In genomic region chr1:3923378-3924185, GRCh38 we compare ENCODE assay signal across 21 cellular contexts. TPM values are rescaled to one million over a fixed set of nuclear protein-coding genes. Genes with fewer than 3 reads are reported as not detected.
DNase-seq lines count a peak whose midpoint lies in the region; ATAC-seq and TF ChIP-seq lines count a peak whose summit lies in the region.
"Had no signal": no experiment of that assay in that cellular context is flagged by ENCODE, and none has a peak within 500 bp of the region (broad histone marks: within the 10 kb centered on the region; RNA-seq: fewer than 3 reads in every experiment).

No MANE protein-coding gene starts in this region.

- TF ChIP-seq CTCF in right atrium auricular region (IDR thresholded peaks at IDR 0.05): no peak
- TF ChIP-seq CTCF in chondrocyte (IDR thresholded peaks at IDR 0.05): no peak
- no peak for TF ChIP-seq CTCF in osteoblast (IDR thresholded peaks at IDR 0.05; ENCODE audit: extremely low read depth, low read depth, low read length)
- TF ChIP-seq CTCF in vagina (IDR thresholded peaks at IDR 0.05): no peak

- H3K4me1 ChIP-seq in right atrium auricular region: no peaks in the 10 kb centered on the region
- H3K4me1 ChIP-seq in osteoblast (ENCODE audit: insufficient read depth, low read length): no peaks in the 10 kb centered on the region
- H3K4me1 ChIP-seq in vagina: no peaks in the 10 kb centered on the region
- H3K4me1 ChIP-seq: SJSA1 had no signal

- H3K36me3 Mint-ChIP-seq in chondrocyte (ENCODE audit: low read depth): no peaks in the 10 kb centered on the region

- no peaks in the 10 kb centered on the region for H3K9me3 Mint-ChIP-seq in chondrocyte (ENCODE audit: low read depth)
- H3K9me3 Mint-ChIP-seq: CD8-positive, alpha-beta memory T cell had no signal

- no peak for ATAC-seq in Right ventricle myocardium inferior
- no peak for ATAC-seq in HG02885 (IDR thresholded peaks at IDR 0.05; ENCODE audit: poor library complexity, unreplicated experiment)
- no peak for ATAC-seq in GM21528 (IDR thresholded peaks at IDR 0.05; ENCODE audit: low FRiP score, unreplicated experiment)
- ATAC-seq: Panc1 had no signal

- H3K9me3 ChIP-seq in right atrium auricular region (no peaks in the 10 kb centered on the region), osteoblast (ENCODE audit: low read depth, low read length) (no peaks in the 10 kb centered on the region), vagina (no peaks in the 10 kb centered on the region)
- H3K9me3 ChIP-seq: SJSA1 had no signal

- intact Hi-C loops in Right ventricle myocardium inferior (cut with DNase I): no loop called here
- intact Hi-C loops in vagina (cut with DNase I): no loop called here

- H3K79me2 ChIP-seq in osteoblast (ENCODE audit: insufficient read depth, low read length): no peaks in the 10 kb centered on the region

- H3K4me2 ChIP-seq in osteoblast (ENCODE audit: insufficient read depth, low read length): no peak overlapping the region

- H2AFZ ChIP-seq in osteoblast (ENCODE audit: low read length): no peak overlapping the region

- DNase-seq in Right ventricle myocardium inferior (ENCODE audit: missing footprints) (peak; percentile 35), right atrium auricular region (ENCODE audit: low spot score) (no peak), NCI-H524 (lab: John Stamatoyannopoulos, UW) (peak; percentile 69 to 70), chondrocyte (ENCODE audit: low spot score) (peak; percentile 86), osteoblast (ENCODE audit: insufficient read length, low spot score, missing footprints) (peak; percentile 31), vagina (ENCODE audit: extremely low spot score in 2 of 2) (no peak)
- DNase-seq: AML-193, C1 segment of cervical spinal cord, Calu3, GDM1, H7, Kasumi-1, NCI-H1417, NCI-H1694 treated with DMSO at 0.1 percent for 48 hours, NCI-H2081 treated with DMSO at 0.1 percent for 48 hours, NCI-H748 treated with DMSO at 0.1 percent for 48 hours had no signal

- H3K27ac Mint-ChIP-seq in chondrocyte (ENCODE audit: unreplicated experiment): no peak overlapping the region

- H4K20me1 ChIP-seq in osteoblast (ENCODE audit: insufficient read depth, low read length): no peaks in the 10 kb centered on the region

- no peaks in the 10 kb centered on the region for H3K4me1 Mint-ChIP-seq in chondrocyte (ENCODE audit: low read depth)

- no peak overlapping the region for H3K4me3 ChIP-seq in right atrium auricular region
- H3K4me3 ChIP-seq in osteoblast (ENCODE audit: insufficient read depth, low read length): no peak overlapping the region
- H3K4me3 ChIP-seq in vagina: no peak overlapping the region
- H3K4me3 ChIP-seq: SJSA1 had no signal

- no peak overlapping the region for H3K4me3 Mint-ChIP-seq in chondrocyte (ENCODE audit: unreplicated experiment)

- H3K27me3 ChIP-seq in right atrium auricular region (no peaks in the 10 kb centered on the region), osteoblast (ENCODE audit: insufficient read depth, low read length) (no peaks in the 10 kb centered on the region), vagina (no peaks in the 10 kb centered on the region)
- H3K27me3 ChIP-seq: SJSA1 had no signal

- no peak for TF ChIP-seq POLR2A in vagina (IDR thresholded peaks at IDR 0.05)

- no peaks in the 10 kb centered on the region for H3K36me3 ChIP-seq in right atrium auricular region
- H3K36me3 ChIP-seq in osteoblast (ENCODE audit: insufficient read depth, low read length): no peaks in the 10 kb centered on the region
- H3K36me3 ChIP-seq in vagina: no peaks in the 10 kb centered on the region
- H3K36me3 ChIP-seq: SJSA1 had no signal

- peaks cover 35% of the 10 kb centered on the region for H3K27me3 Mint-ChIP-seq in chondrocyte (ENCODE audit: low read depth)

- no peak overlapping the region for H3K27ac ChIP-seq in right atrium auricular region
- no peak overlapping the region for H3K27ac ChIP-seq in osteoblast (ENCODE audit: low read depth, low read length)
- H3K27ac ChIP-seq in vagina: no peak overlapping the region
- H3K27ac ChIP-seq: SJSA1 had no signal

RNA-seq across cellular contexts. Expression of gene C1orf174, which starts 23.5 kb away (rescaled TPM):
- total RNA-seq in Right ventricle myocardium inferior: 14.1 TPM
- total RNA-seq in right atrium auricular region: 10 to 100 TPM in 1 of 2 donors, 1 to 10 TPM in 1; 9.1 to 18.8 TPM
- 25.0 to 25.7 TPM (median 25.3 TPM) in 3 replicates for total RNA-seq in chondrocyte
- 27.1 and 29.3 TPM in 2 replicates for total RNA-seq in osteoblast
- 19.4 TPM for total RNA-seq in vagina

Comparison
In these comparisons a context has a peak if more than half of its experiments do, and no peak if none do; other contexts are left out.
1. DNase-seq: peak in Right ventricle myocardium inferior (single experiment), NCI-H524 (2 of 2), chondrocyte (single experiment) and osteoblast (single experiment); none in right atrium auricular region (single experiment) and vagina (0 of 2).